Comparison of ENCODE assay signal across 18 cellular contexts in the genomic region with DNA sequence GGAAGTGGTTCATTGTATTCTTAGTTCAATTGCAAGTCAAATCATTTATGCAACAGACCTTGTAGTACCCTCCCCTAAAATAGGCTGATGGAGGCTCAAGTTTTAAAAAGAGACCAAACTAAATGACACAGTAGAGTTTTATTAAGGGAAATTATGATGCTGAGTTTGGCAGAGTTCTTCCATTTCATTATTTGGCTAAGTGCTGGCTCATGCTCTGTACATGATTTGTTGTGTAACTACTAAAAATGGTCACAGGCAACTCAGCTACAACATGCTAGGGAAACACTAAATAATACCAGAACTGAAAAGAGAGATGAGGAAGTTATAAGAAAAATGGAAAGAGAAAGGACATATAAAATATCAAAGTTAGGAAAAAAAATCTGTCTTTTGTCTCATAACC.
DNase-seq lines count a peak whose midpoint lies in the region; ATAC-seq, FAIRE-seq and TF ChIP-seq lines count a peak whose summit lies in the region.
"Had no signal": no experiment of that assay in that cellular context is flagged by ENCODE, and none has a peak within 500 bp of the region (broad histone marks: within the 10 kb centered on the region; RNA-seq: fewer than 3 reads in every experiment).

No MANE protein-coding gene starts in this region.

- DNase-seq in GM19239 (ENCODE audit: insufficient read length, low spot score) (no peak), MV-4-11 (lab: John Stamatoyannopoulos, UW) (peak; percentile 0), endodermal cell (no peak), HEK293T (ENCODE audit: extremely low spot score) (no peak), GM10266 (ENCODE audit: extremely low spot score) (no peak)
- DNase-seq: CD8-positive, alpha-beta T cell; COR-L47; DMS153; DND-41; GM23248; IMR-90 had no signal

- H3K4me1 Mint-ChIP-seq in endodermal cell (peaks cover 52% of the 10 kb centered on the region), nephron (peaks cover 44% of the 10 kb centered on the region)

- peaks cover 80% of the 10 kb centered on the region for H3K36me3 ChIP-seq in endodermal cell (ENCODE audit: control insufficient read depth, insufficient read depth, low read length)

- H3K36me3 Mint-ChIP-seq in endodermal cell (ENCODE audit: low read depth), result peaks cover 62% of the 10 kb centered on the region
- H3K36me3 Mint-ChIP-seq in nephron (ENCODE audit: low read depth), result no peaks in the 10 kb centered on the region
- H3K36me3 Mint-ChIP-seq: CD14-positive monocyte; CD8-positive, alpha-beta T cell had no signal

- H3K27ac Mint-ChIP-seq in endodermal cell (peak overlapping the region; percentile 66), nephron (peak overlapping the region in 2 of 3 experiments; percentile 18 to 78)
- H3K27ac Mint-ChIP-seq: CD14-positive monocyte; CD8-positive, alpha-beta T cell had no signal

- H3K4me1 ChIP-seq in endodermal cell (ENCODE audit: control insufficient read depth, insufficient read depth, low read length), result peaks cover 4% of the 10 kb centered on the region

- no peak overlapping the region for H3K27ac ChIP-seq in endodermal cell (ENCODE audit: low read depth, low read length)
- H3K27ac ChIP-seq: GM23248 had no signal

- H3K9ac ChIP-seq in endodermal cell (ENCODE audit: extremely low read depth, low read length, poor library complexity, severe bottlenecking), result no peak overlapping the region
- H3K9ac ChIP-seq: GM23248 had no signal

- FAIRE-seq in GM19239 (lab: Jason Lieb, UNC), result peak; percentile 21
- FAIRE-seq: D721Med, GM12878, GM18507, H54 had no signal

- CTCF ChIA-PET in HEK293T (lab: Yijun Ruan, JAX), result no interaction called here

- H3K9me3 ChIP-seq in endodermal cell (ENCODE audit: control insufficient read depth, low read length), result no peaks in the 10 kb centered on the region

- POLR2A ChIA-PET in HEK293T (lab: Yijun Ruan, JAX), result no interaction called here

- H3K27me3 ChIP-seq in endodermal cell (ENCODE audit: control insufficient read depth, insufficient read depth, low read length, poor library complexity, severe bottlenecking), result no peaks in the 10 kb centered on the region

- no peaks in the 10 kb centered on the region for H3K27me3 Mint-ChIP-seq in endodermal cell (ENCODE audit: insufficient read depth)
- H3K27me3 Mint-ChIP-seq in nephron (ENCODE audit: low read depth), result peaks cover 4% of the 10 kb centered on the region

- no peak for TF ChIP-seq CTCF in endodermal cell (conservative IDR thresholded peaks at IDR 0.05)
- no peak for TF ChIP-seq CTCF in nephron (IDR thresholded peaks at IDR 0.05; ENCODE audit: unreplicated experiment in 3 of 3)
- TF ChIP-seq CTCF in GM10266 (IDR thresholded peaks at IDR 0.05; ENCODE audit: control insufficient read depth, insufficient read depth, low read depth, missing control alignments), result no peak

- H3K4me3 Mint-ChIP-seq in endodermal cell (no peak overlapping the region), nephron (no peak overlapping the region)
- H3K4me3 Mint-ChIP-seq: CD14-positive monocyte; CD8-positive, alpha-beta T cell had no signal

- H3K4me3 ChIP-seq in endodermal cell (ENCODE audit: low read length), result no peak overlapping the region
- H3K4me3 ChIP-seq: GM12878, GM23248 had no signal

- no peak for ATAC-seq in HG02885 (IDR thresholded peaks at IDR 0.05; ENCODE audit: poor library complexity, unreplicated experiment)
- ATAC-seq: CD8-positive, alpha-beta T cell; GM12878 had no signal

- no peaks in the 10 kb centered on the region for H3K9me3 Mint-ChIP-seq in endodermal cell
- H3K9me3 Mint-ChIP-seq in nephron, result no peaks in the 10 kb centered on the region
- H3K9me3 Mint-ChIP-seq: CD8-positive, alpha-beta T cell had no signal

TF ChIP-seq in HEK293T, 16 proteins besides CTCF, POLR2A, EP300 and RAD21:
- no peak for TF ChIP-seq FOXK2 (IDR thresholded peaks at IDR 0.05)
- TF ChIP-seq BHLHE40 (IDR thresholded peaks at IDR 0.05; ENCODE audit: borderline replicate concordance), result no peak
- no peak for TF ChIP-seq HDGF (IDR thresholded peaks at IDR 0.05; ENCODE audit: borderline replicate concordance)
- no peak for TF ChIP-seq SUZ12 (IDR thresholded peaks at IDR 0.05)
